ENCODE assay signal across 11 cellular contexts in genomic region chr2:28620371-28620793, GRCh38.
DNase-seq lines count a peak whose midpoint lies in the region; TF ChIP-seq lines count a peak whose summit lies in the region.
"Had no signal": no experiment of that assay in that cellular context is flagged by ENCODE, and none has a peak within 500 bp of the region (broad histone marks: within the 10 kb centered on the region; RNA-seq: fewer than 3 reads in every experiment).

No MANE protein-coding gene starts in this region.

- H3K9ac ChIP-seq in BLaER1 (no peak overlapping the region), duodenal mucosa (ENCODE audit: low read depth in 1 of 2, low read length in 2 of 2) (peak overlapping the region in 1 of 2 donors; percentile 34)

- H3F3A ChIP-seq in PC-9 (ENCODE audit: insufficient read depth, low read depth), result peaks cover 38% of the 10 kb centered on the region

- no peak for TF ChIP-seq CTCF in PC-9 (conservative IDR thresholded peaks at IDR 0.05)

- intact Hi-C loops in PC-9 (cut with micrococcal nuclease; ENCODE audit: unreplicated experiment) (loop anchor here (2.0 kb wide), 1 partner anchor 54 kb away; no protein-coding TSS in a partner anchor), posterior vena cava (cut with DNase I) (no loop called here)

- no peak overlapping the region for H3K4me3 ChIP-seq in BLaER1
- no peak overlapping the region for H3K4me3 ChIP-seq in PC-9
- no peak overlapping the region for H3K4me3 ChIP-seq in duodenal mucosa (ENCODE audit: low read depth in 1 of 2, low read length in 2 of 2)

- H3K27ac ChIP-seq in BLaER1 (no peak overlapping the region; the same call in 1 of the 2 replicates), PC-9 (peak overlapping the region; percentile 88), duodenal mucosa (ENCODE audit: low read depth, low read length) (peak overlapping the region; percentile 85)

- no peaks in the 10 kb centered on the region for H3K27me3 ChIP-seq in BLaER1
- H3K27me3 ChIP-seq in PC-9 (ENCODE audit: insufficient read depth, low read depth), result no peaks in the 10 kb centered on the region
- no peaks in the 10 kb centered on the region for H3K27me3 ChIP-seq in duodenal mucosa (ENCODE audit: control insufficient read depth in 1 of 2, insufficient read depth in 2 of 2, low read length in 2 of 2)
- H3K27me3 ChIP-seq: brain microvascular endothelial cell had no signal

- H3K9me2 ChIP-seq in PC-9 (ENCODE audit: insufficient read depth), result no peaks in the 10 kb centered on the region

- no peak for DNase-seq in PC-9
- peak; percentile 40 for DNase-seq in posterior vena cava (ENCODE audit: low spot score)
- no peak for DNase-seq in activated CD4-positive, CD25-positive, alpha-beta regulatory T cell treated with anti-CD3 and anti-CD28 coated beads, Interleukin-2, amount 50 U/mL, for 72 hours
- DNase-seq in DMS153 treated with DMSO at 0.1 percent for 48 hours (lab: John Stamatoyannopoulos, UW; ENCODE audit: unreplicated experiment), result no peak
- DNase-seq in midbrain (lab: John Stamatoyannopoulos, UW), result no peak
- no peak for DNase-seq in SIG-M5 treated with dmso at 0.1 percent for 504 hours (lab: John Stamatoyannopoulos, UW; ENCODE audit: unreplicated experiment)
- DNase-seq: activated CD4-positive, alpha-beta T cell treated with anti-CD3 and anti-CD28 coated beads for 1 hour; brain microvascular endothelial cell; NCI-H1694 treated with DMSO at 0.1 percent for 48 hours had no signal

- no peaks in the 10 kb centered on the region for H4K20me1 ChIP-seq in BLaER1
- H4K20me1 ChIP-seq in PC-9 (ENCODE audit: insufficient read depth), result no peaks in the 10 kb centered on the region

- POLR2A ChIA-PET in PC-9 (lab: Charles Lee; ENCODE audit: unreplicated experiment), result no interaction called here

- H2AFZ ChIP-seq in PC-9, result no peak overlapping the region

- H3K79me2 ChIP-seq in PC-9 (ENCODE audit: low read depth), result no peaks in the 10 kb centered on the region

- CTCF ChIA-PET in PC-9 (lab: Charles Lee), result interaction anchor here (0.6 kb wide), 1 partner anchor 158 kb away, joined by 3 read pairs; no protein-coding TSS in a partner anchor

- BruUV-seq in PC-9 (replicated peaks; lab: Mats Ljungman, UMichigan), result no TSS peak

- H3K4me1 ChIP-seq in BLaER1 (peaks cover 49% of the 10 kb centered on the region), PC-9 (replicated peaks; ENCODE audit: insufficient read depth) (peaks cover 85% of the 10 kb centered on the region), duodenal mucosa (ENCODE audit: control insufficient read depth in 1 of 2, insufficient read depth in 2 of 2, low read length in 2 of 2) (peaks cover 43 to 46% of the 10 kb centered on the region in 2 donors)

- no peaks in the 10 kb centered on the region for H3K9me3 ChIP-seq in BLaER1
- H3K9me3 ChIP-seq in PC-9 (ENCODE audit: insufficient read depth, low read depth), result no peaks in the 10 kb centered on the region
- no peaks in the 10 kb centered on the region for H3K9me3 ChIP-seq in duodenal mucosa (ENCODE audit: control insufficient read depth in 1 of 2, low read length in 2 of 2)

- no peaks in the 10 kb centered on the region for H3K36me3 ChIP-seq in BLaER1
- H3K36me3 ChIP-seq in PC-9 (ENCODE audit: low read depth), result no peaks in the 10 kb centered on the region
- H3K36me3 ChIP-seq in duodenal mucosa (ENCODE audit: control insufficient read depth in 1 of 2, insufficient read depth in 2 of 2, low read length in 2 of 2), result no peaks in the 10 kb centered on the region
- H3K36me3 ChIP-seq: brain microvascular endothelial cell had no signal

- H3K4me2 ChIP-seq in BLaER1 (peak overlapping the region; percentile 75), PC-9 (peak overlapping the region; percentile 69; the same call in 1 of the 2 replicates)
